1 cellular context compared by ENCODE assay signal in the genomic region with DNA sequence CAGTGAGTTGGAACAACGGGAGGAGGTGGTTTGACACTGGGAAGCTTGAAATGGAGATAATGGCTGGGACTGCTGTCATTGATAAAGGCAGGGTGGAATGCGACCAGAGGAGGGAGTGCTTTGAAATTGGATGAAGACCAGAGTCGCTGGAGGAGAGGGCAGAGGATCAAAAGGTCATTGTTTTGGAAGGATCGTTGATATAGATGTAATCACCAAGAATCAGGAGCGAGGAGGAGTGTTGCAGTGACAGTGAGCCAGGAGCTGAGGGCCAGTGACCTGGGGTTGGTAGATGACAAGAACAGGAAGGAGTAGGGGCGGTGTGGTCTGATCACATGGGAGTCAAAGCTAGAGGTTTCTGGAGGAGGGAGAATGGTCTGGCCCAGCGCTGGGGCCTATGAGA.
TF ChIP-seq lines count a peak whose summit lies in the region.

No MANE protein-coding gene starts in this region.

TF ChIP-seq in H1, 55 proteins besides CTCF, POLR2A, EP300 and RAD21:
- TF ChIP-seq BCL11A (IDR thresholded peaks at IDR 0.05; ENCODE audit: low read depth in 2 of 2, low read length in 2 of 2) (no peak), TEAD4 (IDR thresholded peaks at IDR 0.05; ENCODE audit: low read depth, low read length) (peak; percentile 39; the same call in 1 of the 2 replicates)
